17 cellular contexts compared by ENCODE assay signal in genomic region chr3:150373234-150373633, GRCh38. TPM values are rescaled to one million over a fixed set of nuclear protein-coding genes. Genes with fewer than 3 reads are reported as not detected.
A peak's percentile ranks its signal among the peaks of the same experiment; 100 is the strongest.
DNase-seq lines count a peak whose midpoint lies in the region; ATAC-seq, FAIRE-seq and TF ChIP-seq lines count a peak whose summit lies in the region.
"Had no signal": no experiment of that assay in that cellular context is flagged by ENCODE, and none has a peak within 500 bp of the region (broad histone marks: within the 10 kb centered on the region; RNA-seq: fewer than 3 reads in every experiment).

No MANE protein-coding gene starts in this region.

- DNase-seq in activated T-cell treated with anti-CD3 and anti-CD28 coated beads, Interleukin-2, amount 50 U/mL, for 72 hours: no peak
- no peak for DNase-seq in activated T-cell treated with anti-CD3 and anti-CD28 coated beads, Interleukin-2, amount 50 U/mL, for 24 hours
- no peak for DNase-seq in Panc1 (ENCODE audit: low read depth, low spot score)
- DNase-seq in K562 (ENCODE audit: extremely low read depth in 1 of 4, low spot score in 3 of 4): no peak
- DNase-seq in stimulated activated naive CD8-positive, alpha-beta T cell treated with anti-CD3 and anti-CD28 coated beads, Interleukin-15, amount 100 ng/mL, for 72 hours: no peak
- no peak for DNase-seq in psoas muscle
- DNase-seq in transverse colon: no peak
- DNase-seq: activated naive CD4-positive, alpha-beta T cell; effector CD8-positive, alpha-beta T cell; hippocampal formation; KBM-7; NCI-H1417; NCI-H2227 treated with DMSO at 0.1 percent for 48 hours; stimulated activated CD4-positive, alpha-beta T cell treated with anti-CD3 and anti-CD28 coated beads, Interleukin-4, amount 100 ng/mL, for 1 hour had no signal

- peaks cover 9% of the 10 kb centered on the region for H3K4me1 Mint-ChIP-seq in activated T-cell treated with anti-CD3 and anti-CD28 coated beads, Interleukin-2, amount 50 U/mL, for 72 hours (ENCODE audit: low read depth)
- H3K4me1 Mint-ChIP-seq in activated T-cell treated with anti-CD3 and anti-CD28 coated beads, Interleukin-2, amount 50 U/mL, for 24 hours (ENCODE audit: low read depth): peaks cover 10% of the 10 kb centered on the region
- H3K4me1 Mint-ChIP-seq in stimulated activated naive CD8-positive, alpha-beta T cell treated with anti-CD3 and anti-CD28 coated beads, Interleukin-15, amount 100 ng/mL, for 72 hours: peaks cover 13% of the 10 kb centered on the region

- peaks cover 64% of the 10 kb centered on the region for H3K4me1 ChIP-seq in Panc1 (ENCODE audit: control insufficient read depth, insufficient read depth, low read length)
- peaks cover 0 to 19% of the 10 kb centered on the region in 2 experiments; a peak in 3 of 5 replicates for H3K4me1 ChIP-seq in K562 (replicated peaks in 1 of 2; ENCODE audit: control insufficient read depth in 2 of 2, insufficient read depth in 2 of 2, low read length in 2 of 2)
- peaks cover 31% of the 10 kb centered on the region for H3K4me1 ChIP-seq in psoas muscle
- H3K4me1 ChIP-seq in transverse colon: peaks cover 0 to 39% (median 0%) of the 10 kb centered on the region in 4 donors
- H3K4me1 ChIP-seq: breast epithelium had no signal

- H3K27ac ChIP-seq in Panc1 (ENCODE audit: low read length) (peak overlapping the region; percentile 100), K562 (ENCODE audit: extremely low read depth, low read depth, low read length) (no peak overlapping the region), psoas muscle (no peak overlapping the region), transverse colon (no peak overlapping the region)

- H3K9me1 ChIP-seq in K562 (ENCODE audit: control insufficient read depth, insufficient read depth, low read length): no peaks in the 10 kb centered on the region

- no peaks in the 10 kb centered on the region for H3K9me3 Mint-ChIP-seq in activated T-cell treated with anti-CD3 and anti-CD28 coated beads, Interleukin-2, amount 50 U/mL, for 72 hours
- H3K9me3 Mint-ChIP-seq in activated T-cell treated with anti-CD3 and anti-CD28 coated beads, Interleukin-2, amount 50 U/mL, for 24 hours: no peaks in the 10 kb centered on the region
- H3K9me3 Mint-ChIP-seq in stimulated activated naive CD8-positive, alpha-beta T cell treated with anti-CD3 and anti-CD28 coated beads, Interleukin-15, amount 100 ng/mL, for 72 hours: no peaks in the 10 kb centered on the region

- BruUV-seq in Panc1 (replicated peaks; lab: Mats Ljungman, UMichigan) (no TSS peak), K562 (replicated peaks; lab: Mats Ljungman, UMichigan) (no TSS peak)

- in situ Hi-C loops in Panc1 (cut with HindIII; ENCODE audit: low pct_unique_long_range_greater_than_20kb, low sequenced_read_pairs): no loop called here
- in situ Hi-C loops in K562 (cut with MboI): no loop called here
- in situ Hi-C loops in transverse colon (cut with MboI; ENCODE audit: low pct_ligation_motif_present in 1 of 4, low pct_unique_long_range_greater_than_20kb in 1 of 4, low sequenced_read_pairs in 3 of 4): no loop called here

- H3K4me3 Mint-ChIP-seq in activated T-cell treated with anti-CD3 and anti-CD28 coated beads, Interleukin-2, amount 50 U/mL, for 72 hours: peak overlapping the region; percentile 37 to 78
- H3K4me3 Mint-ChIP-seq in activated T-cell treated with anti-CD3 and anti-CD28 coated beads, Interleukin-2, amount 50 U/mL, for 24 hours: no peak overlapping the region
- peak overlapping the region; percentile 16 to 21 for H3K4me3 Mint-ChIP-seq in stimulated activated naive CD8-positive, alpha-beta T cell treated with anti-CD3 and anti-CD28 coated beads, Interleukin-15, amount 100 ng/mL, for 72 hours

- no peak overlapping the region for H3K9ac ChIP-seq in K562 (ENCODE audit: insufficient read depth in 1 of 2, low read depth in 2 of 2, low read length in 2 of 2)

- no peak overlapping the region for H3K4me2 ChIP-seq in K562 (ENCODE audit: insufficient read depth, low read length)

- H4K20me1 ChIP-seq in K562 (replicated peaks; ENCODE audit: control insufficient read depth, insufficient read depth, low read length): no peaks in the 10 kb centered on the region

- H3K27me3 Mint-ChIP-seq in activated T-cell treated with anti-CD3 and anti-CD28 coated beads, Interleukin-2, amount 50 U/mL, for 72 hours (ENCODE audit: low read depth): no peaks in the 10 kb centered on the region
- H3K27me3 Mint-ChIP-seq in activated T-cell treated with anti-CD3 and anti-CD28 coated beads, Interleukin-2, amount 50 U/mL, for 24 hours: no peaks in the 10 kb centered on the region
- no peaks in the 10 kb centered on the region for H3K27me3 Mint-ChIP-seq in stimulated activated naive CD8-positive, alpha-beta T cell treated with anti-CD3 and anti-CD28 coated beads, Interleukin-15, amount 100 ng/mL, for 72 hours
- H3K27me3 Mint-ChIP-seq: type B pancreatic cell had no signal

- H3K36me3 Mint-ChIP-seq in activated T-cell treated with anti-CD3 and anti-CD28 coated beads, Interleukin-2, amount 50 U/mL, for 72 hours (ENCODE audit: insufficient read depth in 2 of 2): no peaks in the 10 kb centered on the region
- no peaks in the 10 kb centered on the region for H3K36me3 Mint-ChIP-seq in activated T-cell treated with anti-CD3 and anti-CD28 coated beads, Interleukin-2, amount 50 U/mL, for 24 hours (ENCODE audit: low read depth)
- H3K36me3 Mint-ChIP-seq: type B pancreatic cell had no signal

- POLR2A ChIA-PET in Panc1 (lab: Charles Lee) (interaction anchor here (0.5 to 0.6 kb wide), 3 partner anchors 34 to 71 kb away, joined by 4 to 8 read pairs (median 6); no protein-coding TSS in a partner anchor), K562 (lab: Yijun Ruan, JAX) (no interaction called here)

- H3K4me3 ChIP-seq in Panc1 (ENCODE audit: low read depth in 2 of 2, low read length in 2 of 2): peak overlapping the region; percentile 33 to 41
- H3K4me3 ChIP-seq in K562: no peak overlapping the region
- no peak overlapping the region for H3K4me3 ChIP-seq in psoas muscle
- no peak overlapping the region for H3K4me3 ChIP-seq in transverse colon
- H3K4me3 ChIP-seq: breast epithelium had no signal

- intact Hi-C loops in Panc1 (cut with micrococcal nuclease; ENCODE audit: unreplicated experiment) (loop anchor here (2.0 kb wide), 1 partner anchor 42 kb away; no protein-coding TSS in a partner anchor), K562 (cut with micrococcal nuclease) (loop anchor here (5.0 kb wide), 2 partner anchors 34 to 124 kb away; partner anchors contain the start of gene TSC22D2), psoas muscle (cut with DNase I) (loop anchor here in 1 of 2 donors (5.0 kb wide), 1 partner anchor 34 kb away; the partner anchor contains the start of gene TSC22D2), transverse colon (cut with DNase I; ENCODE audit: low total_unique reads) (loop anchor here (5.0 kb wide), 1 partner anchor 34 kb away; the partner anchor contains the start of gene TSC22D2)

- FAIRE-seq in K562 (lab: Jason Lieb, UNC): no peak

- H3K79me2 ChIP-seq in K562 (ENCODE audit: control insufficient read depth, insufficient read depth, low read length): no peaks in the 10 kb centered on the region

- WGBS in K562 (ENCODE audit: insufficient coverage, low coverage, missing lambda C conversion rate): 89% methylated on average over 2 of the region's 2 CpGs
- 91 to 97% (median 93%) methylated on average over 2 of the region's 2 CpGs for WGBS in psoas muscle, 3 donors
- 84 to 86% methylated on average over 2 of the region's 2 CpGs for WGBS in transverse colon (ENCODE audit: low coverage in 1 of 2), 2 donors

- peak overlapping the region; percentile 82 for H3K27ac Mint-ChIP-seq in activated T-cell treated with anti-CD3 and anti-CD28 coated beads, Interleukin-2, amount 50 U/mL, for 72 hours
- H3K27ac Mint-ChIP-seq in activated T-cell treated with anti-CD3 and anti-CD28 coated beads, Interleukin-2, amount 50 U/mL, for 24 hours: no peak overlapping the region
- H3K27ac Mint-ChIP-seq in stimulated activated naive CD8-positive, alpha-beta T cell treated with anti-CD3 and anti-CD28 coated beads, Interleukin-15, amount 100 ng/mL, for 72 hours: no peak overlapping the region

- no peaks in the 10 kb centered on the region for H3K27me3 ChIP-seq in Panc1 (ENCODE audit: control insufficient read depth, insufficient read depth, low read length)
- no peaks in the 10 kb centered on the region for H3K27me3 ChIP-seq in K562 (ENCODE audit: control insufficient read depth in 2 of 2, insufficient read depth in 2 of 2, low read length in 2 of 2)
- no peaks in the 10 kb centered on the region for H3K27me3 ChIP-seq in psoas muscle (ENCODE audit: insufficient read depth in 3 of 3, low read length in 2 of 3)
- H3K27me3 ChIP-seq in transverse colon: no peaks in the 10 kb centered on the region
- H3K27me3 ChIP-seq: breast epithelium had no signal

- TF ChIP-seq POLR2A in K562 (conservative IDR thresholded peaks at IDR 0.05) (no peak), transverse colon (IDR thresholded peaks at IDR 0.05) (no peak)

- H2AFZ ChIP-seq in K562 (ENCODE audit: low read depth, low read length): no peak overlapping the region

- TF ChIP-seq CTCF in Panc1 (IDR thresholded peaks at IDR 0.05): no peak
- TF ChIP-seq CTCF in K562 (IDR thresholded peaks at IDR 0.05 in 2 of 3, conservative IDR thresholded peaks at IDR 0.05 in 1 of 3; ENCODE audit: insufficient read depth in 2 of 3, low read depth in 1 of 3, low read length in 3 of 3): no peak
- no peak for TF ChIP-seq CTCF in psoas muscle (IDR thresholded peaks at IDR 0.05)
- TF ChIP-seq CTCF in transverse colon (IDR thresholded peaks at IDR 0.05): no peak

- no peak for TF ChIP-seq RAD21 in K562 (CRISPR knock-in tag; conservative IDR thresholded peaks at IDR 0.05 in 1 of 2, IDR thresholded peaks at IDR 0.05 in 1 of 2)

- ATAC-seq in activated T-cell treated with anti-CD3 and anti-CD28 coated beads, Interleukin-2, amount 50 U/mL, for 72 hours (replicated peaks in 1 of 2): no peak
- no peak for ATAC-seq in Panc1
- no peak for ATAC-seq in K562
- no peak for ATAC-seq in stimulated activated naive CD8-positive, alpha-beta T cell treated with anti-CD3 and anti-CD28 coated beads, Interleukin-15, amount 100 ng/mL, for 72 hours
- no peak for ATAC-seq in psoas muscle
- no peak for ATAC-seq in GM19395 (IDR thresholded peaks at IDR 0.05; ENCODE audit: unreplicated experiment)

- H3K9me3 ChIP-seq in Panc1 (ENCODE audit: control insufficient read depth, insufficient read depth, low read depth, low read length) (no peaks in the 10 kb centered on the region), K562 (replicated peaks; ENCODE audit: control insufficient read depth, insufficient read depth, low read depth, low read length) (no peaks in the 10 kb centered on the region), psoas muscle (no peaks in the 10 kb centered on the region), transverse colon (no peaks in the 10 kb centered on the region)
- H3K9me3 ChIP-seq: breast epithelium had no signal

- CTCF ChIA-PET in Panc1 (lab: Charles Lee) (interaction anchor here (0.7 kb wide), 1 partner anchor 11 kb away, joined by 3 read pairs; no protein-coding TSS in a partner anchor), K562 (lab: Yijun Ruan, JAX; ENCODE audit: low intra/inter-chr PET ratio) (no interaction called here)

- no peaks in the 10 kb centered on the region for H3K36me3 ChIP-seq in Panc1 (ENCODE audit: control insufficient read depth, insufficient read depth, low read length)
- no peaks in the 10 kb centered on the region for H3K36me3 ChIP-seq in K562 (ENCODE audit: control insufficient read depth, insufficient read depth, low read length)
- no peaks in the 10 kb centered on the region for H3K36me3 ChIP-seq in psoas muscle (ENCODE audit: insufficient read depth in 1 of 2, low read depth in 1 of 2)
- H3K36me3 ChIP-seq in transverse colon: no peaks in the 10 kb centered on the region
- H3K36me3 ChIP-seq: breast epithelium had no signal

- TF ChIP-seq EP300 in K562 (IDR thresholded peaks at IDR 0.05; ENCODE audit: low read length) (no peak), transverse colon (IDR thresholded peaks at IDR 0.05; ENCODE audit: low read depth) (no peak)

RNA-seq across cellular contexts. Expression of gene TSC22D2, which starts 34.9 kb away (rescaled TPM):
- total RNA-seq in activated T-cell treated with anti-CD3 and anti-CD28 coated beads, Interleukin-2, amount 50 U/mL, for 72 hours: 10 to 100 TPM; 20.2 to 20.9 TPM
- total RNA-seq in Panc1 (2021; ENCODE audit: unreplicated experiment) (43.1 TPM), K562 (2014; rRNA removed) (5.5 and 6.3 TPM in 2 replicates), K562 (2014; rRNA removed; fragmentation: Illumina TruSeq; extraction: Trizol) (19.3 and 20.4 TPM in 2 replicates), K562 (2015; rRNA removed; fragmentation: Illumina TruSeq; extraction: Trizol) (12.9 and 16.3 TPM in 2 replicates), K562 (2021) (28.1 and 31.3 TPM in 2 replicates), psoas muscle (10 to 100 TPM; 29.7 to 63.6 (median 36.2) TPM), transverse colon (10 to 100 TPM; 19.8 to 59.7 (median 29.5) TPM)
- 16.4 TPM for polyA plus RNA-seq in Panc1 (2012; ENCODE audit: insufficient read length)
- total RNA-seq in K562 (2011; cell fraction: chromatin; rRNA removed; ENCODE audit: low replicate concordance): 46.2 and 128 TPM in 2 replicates
- total RNA-seq in K562 (2011; cell fraction: nucleolus; rRNA removed): 25.0 and 35.4 TPM in 2 replicates
- 54.4 and 79.5 TPM in 2 replicates for total RNA-seq in K562 (2011; cell fraction: nucleoplasm; rRNA removed)
- polyA plus RNA-seq in K562 (2011; rRNA removed) (17.8 and 18.4 TPM in 2 replicates), K562 (2014; fragmentation: Illumina TruSeq; extraction: Trizol) (24.6 and 29.3 TPM in 2 replicates), K562 (2014; fragmentation: Nextera tagmentation; extraction: Ambion mirVana) (10 to 100 TPM; 21.7 to 44.0 TPM), K562 (2014; rRNA removed) (11.4 and 14.1 TPM in 2 replicates), psoas muscle (10 to 100 TPM; 10.4 to 22.8 (median 19.3) TPM)
- polyA plus RNA-seq in K562 (2011; cell fraction: cytosol; rRNA removed): 5.1 and 7.1 TPM in 2 replicates
- polyA plus RNA-seq in K562 (2011; cell fraction: nucleus; rRNA removed): 25.0 and 33.7 TPM in 2 replicates
- 13.5 and 19.8 TPM in 2 replicates for polyA plus RNA-seq in K562 (2012)
- 44.1 and 49.7 TPM in 2 replicates for polyA minus RNA-seq in K562 (2011; rRNA and poly(A)+ RNA removed)
- 18.9 and 26.2 TPM in 2 replicates for polyA minus RNA-seq in K562 (2011; cell fraction: cytosol; rRNA and poly(A)+ RNA removed)
- 51.2 and 64.6 TPM in 2 replicates for polyA minus RNA-seq in K562 (2011; cell fraction: nucleus; rRNA and poly(A)+ RNA removed)

Comparison
In these comparisons a context has a peak if more than half of its experiments do, and no peak if none do; other contexts are left out.
1. H3K4me3 ChIP-seq: peak in Panc1 (2 of 2); none in K562 (single experiment), psoas muscle (single experiment) and transverse colon (0 of 4).